ENCODE assay signal across 1 cellular context in genomic region chr10:80202934-80203834, GRCh38.
TF ChIP-seq lines count a peak whose summit lies in the region.

No MANE protein-coding gene starts in this region.

TF ChIP-seq in K562, 482 proteins besides CTCF, POLR2A, EP300 and RAD21 (continued from another document and continues in another):
- TF ChIP-seq TSHZ1 (CRISPR knock-in tag; IDR thresholded peaks at IDR 0.05) (no peak), ZNF407 (IDR thresholded peaks at IDR 0.05; ENCODE audit: low read depth) (no peak), ZNF79 (CRISPR knock-in tag; IDR thresholded peaks at IDR 0.05; ENCODE audit: low read depth) (no peak), HDAC3 (IDR thresholded peaks at IDR 0.05; ENCODE audit: borderline replicate concordance, partially characterized antibody) (peak; percentile 63), USF2 (CRISPR knock-in tag; IDR thresholded peaks at IDR 0.05) (peak; percentile 92), PHTF2 (CRISPR knock-in tag; IDR thresholded peaks at IDR 0.05) (no peak), CHD4 (IDR thresholded peaks at IDR 0.05; ENCODE audit: insufficient read depth, insufficient replicate concordance, low read depth, low read length, poor library complexity, severe bottlenecking) (no peak), FOXA3 (CRISPR knock-in tag; conservative IDR thresholded peaks at IDR 0.05 in 1 of 2, IDR thresholded peaks at IDR 0.05 in 1 of 2) (no peak), NFE2L1 (tag; IDR thresholded peaks at IDR 0.05; ENCODE audit: borderline replicate concordance, low read depth) (no peak), L3MBTL2 (IDR thresholded peaks at IDR 0.05) (peak; percentile 81), EZH2 (IDR thresholded peaks at IDR 0.05; ENCODE audit: borderline replicate concordance, low read depth, low read length) (no peak), U2AF2 (optimal IDR thresholded peaks at IDR 0.05; ENCODE audit: low read depth, low read length) (no peak), FOXJ3 (CRISPR knock-in tag; IDR thresholded peaks at IDR 0.05) (no peak), HOMEZ (CRISPR knock-in tag; IDR thresholded peaks at IDR 0.05) (no peak), HMGN3 (IDR thresholded peaks at IDR 0.05; ENCODE audit: borderline replicate concordance, extremely low read depth, insufficient read length, low read depth, low read length) (no peak), TFE3 (CRISPR knock-in tag; IDR thresholded peaks at IDR 0.05) (no peak; the same call in 1 of the 2 replicates), ZNF518B (CRISPR knock-in tag; IDR thresholded peaks at IDR 0.05) (no peak), BDP1 (IDR thresholded peaks at IDR 0.05; ENCODE audit: insufficient read depth, insufficient read length) (no peak), CCAR2 (IDR thresholded peaks at IDR 0.05; ENCODE audit: low read depth, low read length) (no peak), TRIM24 (IDR thresholded peaks at IDR 0.05) (peak in 1 of 2 experiments; percentile 38; a peak in 3 of 4 replicates), CBFA2T3 (IDR thresholded peaks at IDR 0.05) (no peak)
